Comparison of ENCODE assay signal across 12 cellular contexts in the genomic region with DNA sequence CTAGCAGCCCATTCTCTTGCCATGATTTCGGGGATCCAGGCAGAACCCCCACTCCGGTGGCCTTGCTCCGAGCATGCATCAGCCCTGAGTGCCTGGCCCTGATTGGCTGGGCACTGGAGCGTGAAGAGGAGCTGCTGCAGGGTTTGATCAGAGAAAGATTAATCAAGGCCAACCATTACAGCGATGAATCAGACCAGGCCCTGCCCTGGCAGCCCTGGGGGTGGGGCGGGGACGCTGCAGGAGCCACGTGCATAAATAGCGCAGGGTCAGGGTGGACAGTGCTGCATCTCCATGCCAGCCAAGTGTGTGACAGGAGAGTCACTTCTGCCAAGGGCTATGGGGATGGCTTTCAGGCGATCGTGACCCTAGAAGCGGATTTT. TPM values are rescaled to one million over a fixed set of nuclear protein-coding genes. Genes with fewer than 3 reads are reported as not detected.
DNase-seq lines count a peak whose midpoint lies in the region; ATAC-seq and TF ChIP-seq lines count a peak whose summit lies in the region.
"Had no signal": no experiment of that assay in that cellular context is flagged by ENCODE, and none has a peak within 500 bp of the region (broad histone marks: within the 10 kb centered on the region; RNA-seq: fewer than 3 reads in every experiment).

No MANE protein-coding gene starts in this region.

- TF ChIP-seq CTCF in PC-3 (conservative IDR thresholded peaks at IDR 0.05; ENCODE audit: low read depth, low read length) (no peak), neural progenitor cell (IDR thresholded peaks at IDR 0.05) (no peak), nephron progenitor cell (IDR thresholded peaks at IDR 0.05) (no peak), CD14-positive monocyte (IDR thresholded peaks at IDR 0.05) (no peak), omental fat pad (IDR thresholded peaks at IDR 0.05) (no peak)

- no peaks in the 10 kb centered on the region for H3K9me3 ChIP-seq in PC-3 (ENCODE audit: low read length)
- no peaks in the 10 kb centered on the region for H3K9me3 ChIP-seq in neural progenitor cell (ENCODE audit: low read depth)

- H3K36me3 Mint-ChIP-seq in neural progenitor cell (no peaks in the 10 kb centered on the region), nephron progenitor cell (ENCODE audit: low read depth) (no peaks in the 10 kb centered on the region), CD14-positive monocyte (peaks cover 0 to 3% of the 10 kb centered on the region in 2 donors)
- H3K36me3 Mint-ChIP-seq: WTC11 had no signal

- H3K4me1 ChIP-seq in PC-3 (ENCODE audit: insufficient read depth, low read length) (peaks cover 38% of the 10 kb centered on the region), neural progenitor cell (peaks cover 20% of the 10 kb centered on the region)

- no peaks in the 10 kb centered on the region for H3K27me3 ChIP-seq in PC-3 (ENCODE audit: low read length)
- H3K27me3 ChIP-seq in neural progenitor cell = peaks cover 52% of the 10 kb centered on the region

- BruUV-seq in PC-3 (replicated peaks; lab: Mats Ljungman, UMichigan) = no TSS peak

- POLR2A ChIA-PET in PC-3 (lab: Charles Lee; ENCODE audit: unreplicated experiment) = no interaction called here

- ATAC-seq in PC-3 = peak; percentile 41
- ATAC-seq in esophagus mucosa = peak; percentile 67
- no peak for ATAC-seq in omental fat pad (ENCODE audit: low FRiP score)
- ATAC-seq: naive thymus-derived CD4-positive, alpha-beta T cell; WTC11 had no signal

- H3F3A ChIP-seq in PC-3 (ENCODE audit: low read length, unreplicated experiment) (peaks cover 4% of the 10 kb centered on the region), neural progenitor cell (ENCODE audit: low read depth) (peaks cover 9% of the 10 kb centered on the region)

- H3K4me3 Mint-ChIP-seq in neural progenitor cell = no peak overlapping the region
- H3K4me3 Mint-ChIP-seq in nephron progenitor cell = no peak overlapping the region
- no peak overlapping the region for H3K4me3 Mint-ChIP-seq in CD14-positive monocyte
- H3K4me3 Mint-ChIP-seq: WTC11 had no signal

- H3K27me3 Mint-ChIP-seq in neural progenitor cell (ENCODE audit: insufficient read depth, low read depth) (peaks cover 26% of the 10 kb centered on the region), nephron progenitor cell (ENCODE audit: low read depth, poor library complexity) (peaks cover 49% of the 10 kb centered on the region), CD14-positive monocyte (ENCODE audit: low read depth in 3 of 3) (peaks cover 25 to 32% (median 32%) of the 10 kb centered on the region in 3 donors)

- peak overlapping the region; percentile 65 for H3K9ac ChIP-seq in PC-3 (ENCODE audit: low read length)
- H3K9ac ChIP-seq in neural progenitor cell = no peak overlapping the region

- H3K4me2 ChIP-seq in PC-3 (ENCODE audit: low read length) = peak overlapping the region; percentile 54
- no peak overlapping the region for H3K4me2 ChIP-seq in neural progenitor cell

- H3K4me3 ChIP-seq in PC-3 (ENCODE audit: low read length) (no peak overlapping the region), neural progenitor cell (no peak overlapping the region)

- H3K79me2 ChIP-seq in PC-3 (ENCODE audit: low read length) = no peaks in the 10 kb centered on the region
- no peaks in the 10 kb centered on the region for H3K79me2 ChIP-seq in neural progenitor cell (ENCODE audit: low read depth)

- H3K9me3 Mint-ChIP-seq in neural progenitor cell = no peaks in the 10 kb centered on the region
- no peaks in the 10 kb centered on the region for H3K9me3 Mint-ChIP-seq in nephron progenitor cell
- peaks cover 0 to 6% (median 0%) of the 10 kb centered on the region in 7 donors for H3K9me3 Mint-ChIP-seq in CD14-positive monocyte
- H3K9me3 Mint-ChIP-seq: activated T-helper 2 cell treated with anti-CD3 and anti-CD28 coated beads, Interferon-gamma antibody, Interleukin-2, Interleukin-4, amounts not matched to agents 10 μg/mL and 5 μg/mL and 100 μg/mL, durations not matched to agents 14 hours and 24 hours and 36 hours; WTC11 had no signal

- CTCF ChIA-PET in PC-3 (lab: Charles Lee) = interaction anchor here (0.7 kb wide), 1 partner anchor 43 kb away, joined by 4 read pairs; no protein-coding TSS in a partner anchor

- H3K9me2 ChIP-seq in PC-3 (replicated peaks; ENCODE audit: low read length) = no peaks in the 10 kb centered on the region

- H3K4me1 Mint-ChIP-seq in neural progenitor cell (peaks cover 37% of the 10 kb centered on the region), nephron progenitor cell (peaks cover 30% of the 10 kb centered on the region), CD14-positive monocyte (peaks cover 11% of the 10 kb centered on the region)

- H3K27ac Mint-ChIP-seq in neural progenitor cell (peak overlapping the region; percentile 17), nephron progenitor cell (no peak overlapping the region), CD14-positive monocyte (no peak overlapping the region)
- H3K27ac Mint-ChIP-seq: activated T-helper 2 cell treated with anti-CD3 and anti-CD28 coated beads, Interferon-gamma antibody, Interleukin-2, Interleukin-4, amounts not matched to agents 10 μg/mL and 5 μg/mL and 100 μg/mL, durations not matched to agents 14 hours and 24 hours and 36 hours; WTC11 had no signal

- H3K27ac ChIP-seq in PC-3 (ENCODE audit: low read length) = peak overlapping the region; percentile 88
- no peak overlapping the region for H3K27ac ChIP-seq in neural progenitor cell

- no peak overlapping the region for H2AFZ ChIP-seq in PC-3 (ENCODE audit: low read length)
- H2AFZ ChIP-seq in neural progenitor cell (replicated peaks) = no peak overlapping the region

- no peaks in the 10 kb centered on the region for H4K20me1 ChIP-seq in PC-3 (ENCODE audit: low read length)
- no peaks in the 10 kb centered on the region for H4K20me1 ChIP-seq in neural progenitor cell (ENCODE audit: low read depth)

- H3K36me3 ChIP-seq in PC-3 (ENCODE audit: low read depth, low read length) = no peaks in the 10 kb centered on the region
- no peaks in the 10 kb centered on the region for H3K36me3 ChIP-seq in neural progenitor cell

- DNase-seq in ELR (ENCODE audit: low read depth) (peak; percentile 64), PC-3 (peak; percentile 75), neural progenitor cell (ENCODE audit: low spot score) (no peak), nephron progenitor cell (no peak), NCI-H748 treated with DMSO at 0.1 percent for 48 hours (lab: John Stamatoyannopoulos, UW) (no peak), CD14-positive monocyte (ENCODE audit: low spot score) (no peak), omental fat pad (ENCODE audit: low spot score) (no peak)
- DNase-seq: DND-41; naive thymus-derived CD4-positive, alpha-beta T cell had no signal

- intact Hi-C loops in PC-3 (cut with micrococcal nuclease) = loop anchor here (5.0 kb wide), 1 partner anchor 285 kb away; no protein-coding TSS in a partner anchor
- intact Hi-C loops in CD14-positive monocyte (cut with micrococcal nuclease) = no loop called here

RNA-seq across cellular contexts. Expression of gene FAM131C, which starts 3.4 kb away (rescaled TPM):
- total RNA-seq in PC-3 (2014; rRNA removed) (7.7 and 9.8 TPM in 2 replicates), esophagus mucosa (0.80 TPM), neural progenitor cell (ENCODE audit: low replicate concordance) (0.13 and 2.6 TPM in 2 replicates), omental fat pad (not detected)
- polyA plus RNA-seq in CD14-positive monocyte = not detected
- polyA plus RNA-seq: naive thymus-derived CD4-positive, alpha-beta T cell had no signal

RNA-seq across cellular contexts. Expression of gene CLCNKB, which starts 33.3 kb away (rescaled TPM):
- total RNA-seq in PC-3 (2014; rRNA removed) (not detected in 2 replicates), esophagus mucosa (not detected), neural progenitor cell (ENCODE audit: low replicate concordance) (0.97 and 2.7 TPM in 2 replicates), omental fat pad (1 to 10 TPM in 2 of 4 donors, under 1 TPM in 1, not detected in 1; 0.38 to 2.2 (median 1.6) TPM)
- polyA plus RNA-seq in CD14-positive monocyte = not detected
- total RNA-seq: activated T-helper 2 cell treated with anti-CD3 and anti-CD28 coated beads, Interferon-gamma antibody, Interleukin-2, Interleukin-4, amounts not matched to agents 10 μg/mL and 5 μg/mL and 100 μg/mL, durations not matched to agents 14 hours and 24 hours and 36 hours; naive thymus-derived CD4-positive, alpha-beta T cell had no signal
- polyA plus RNA-seq: naive thymus-derived CD4-positive, alpha-beta T cell had no signal

RNA-seq across cellular contexts. Expression of gene CLCNKA, which starts 55.0 kb away (rescaled TPM):
- not detected in 2 replicates for total RNA-seq in PC-3 (2014; rRNA removed)
- 0.08 TPM for total RNA-seq in esophagus mucosa
- not detected in 2 replicates for total RNA-seq in neural progenitor cell (ENCODE audit: low replicate concordance)
- polyA plus RNA-seq in CD14-positive monocyte = not detected
- 1 to 10 TPM in 2 of 4 donors, under 1 TPM in 2; 0.37 to 2.4 (median 1.0) TPM for total RNA-seq in omental fat pad
- total RNA-seq: activated T-helper 2 cell treated with anti-CD3 and anti-CD28 coated beads, Interferon-gamma antibody, Interleukin-2, Interleukin-4, amounts not matched to agents 10 μg/mL and 5 μg/mL and 100 μg/mL, durations not matched to agents 14 hours and 24 hours and 36 hours; naive thymus-derived CD4-positive, alpha-beta T cell had no signal
- polyA plus RNA-seq: naive thymus-derived CD4-positive, alpha-beta T cell had no signal

RNA-seq across cellular contexts. Expression of gene HSPB7, which starts 59.0 kb away (rescaled TPM):
- total RNA-seq in PC-3 (2014; rRNA removed) (not detected in 2 replicates), esophagus mucosa (1.6 TPM), neural progenitor cell (ENCODE audit: low replicate concordance) (not detected in 2 replicates), omental fat pad (100 to 1,000 TPM in 3 of 4 donors, 10 to 100 TPM in 1; 65.7 to 157 (median 128) TPM)
- not detected for polyA plus RNA-seq in CD14-positive monocyte
- total RNA-seq: activated T-helper 2 cell treated with anti-CD3 and anti-CD28 coated beads, Interferon-gamma antibody, Interleukin-2, Interleukin-4, amounts not matched to agents 10 μg/mL and 5 μg/mL and 100 μg/mL, durations not matched to agents 14 hours and 24 hours and 36 hours; naive thymus-derived CD4-positive, alpha-beta T cell had no signal
- polyA plus RNA-seq: naive thymus-derived CD4-positive, alpha-beta T cell had no signal

Comparison
In these comparisons a context has a peak if more than half of its experiments do, and no peak if none do; other contexts are left out.
1. DNase-seq: peak in ELR (single experiment) and PC-3 (single experiment); none in neural progenitor cell (single experiment), nephron progenitor cell (single experiment), NCI-H748 treated with DMSO at 0.1 percent for 48 hours (single experiment), CD14-positive monocyte (single experiment) and omental fat pad (single experiment).